Comparison of ENCODE assay signal across 1 cellular context in genomic region chr18:51110073-51110797, GRCh38.
TF ChIP-seq lines count a peak whose summit lies in the region.

No MANE protein-coding gene starts in this region.

TF ChIP-seq in HepG2, 621 proteins besides CTCF, POLR2A, EP300 and RAD21 (continued from another document and continues in another):
- TF ChIP-seq ZBED4 (CRISPR knock-in tag; IDR thresholded peaks at IDR 0.05; ENCODE audit: borderline replicate concordance) (no peak), PITX1 (CRISPR knock-in tag; IDR thresholded peaks at IDR 0.05) (peak; percentile 45; the same call in 1 of the 2 replicates), ZNF660 (CRISPR knock-in tag; IDR thresholded peaks at IDR 0.05; ENCODE audit: borderline replicate concordance, low read depth) (no peak), RCOR2 (CRISPR knock-in tag; IDR thresholded peaks at IDR 0.05) (no peak), HNRNPH1 (optimal IDR thresholded peaks at IDR 0.05; ENCODE audit: low read depth, low read length) (no peak), MXD1 (CRISPR knock-in tag; IDR thresholded peaks at IDR 0.05) (peak; percentile 46; the same call in 1 of the 2 replicates), SNAPC4 (CRISPR knock-in tag; IDR thresholded peaks at IDR 0.05) (no peak), SNAPC2 (CRISPR knock-in tag; IDR thresholded peaks at IDR 0.05) (no peak), SRY (CRISPR knock-in tag; IDR thresholded peaks at IDR 0.05) (no peak), ZSCAN22 (CRISPR knock-in tag; IDR thresholded peaks at IDR 0.05) (no peak), GLI4 (CRISPR knock-in tag; IDR thresholded peaks at IDR 0.05; ENCODE audit: borderline replicate concordance) (no peak), ZNF891 (CRISPR knock-in tag; IDR thresholded peaks at IDR 0.05) (no peak), NBN (conservative IDR thresholded peaks at IDR 0.05) (no peak), RORA (CRISPR knock-in tag; IDR thresholded peaks at IDR 0.05) (no peak), ATM (IDR thresholded peaks at IDR 0.05; ENCODE audit: borderline replicate concordance) (no peak), ZNF776 (CRISPR knock-in tag; IDR thresholded peaks at IDR 0.05) (peak; percentile 84), ZNF333 (CRISPR knock-in tag; IDR thresholded peaks at IDR 0.05; ENCODE audit: borderline replicate concordance) (0 out of 2 replicates have a peak, but pooled peaks have one; percentile 69), ZFP36L1 (CRISPR knock-in tag; IDR thresholded peaks at IDR 0.05) (no peak), CREM (IDR thresholded peaks at IDR 0.05) (no peak), CREM (CRISPR knock-in tag; IDR thresholded peaks at IDR 0.05) (no peak), CEBPG (CRISPR knock-in tag; IDR thresholded peaks at IDR 0.05) (no peak), KAT2B (IDR thresholded peaks at IDR 0.05; ENCODE audit: borderline replicate concordance, low read depth, low read length) (no peak), PCBP2 (optimal IDR thresholded peaks at IDR 0.05; ENCODE audit: low read depth, low read length, poor library complexity, severe bottlenecking) (no peak), MAFF (IDR thresholded peaks at IDR 0.05; ENCODE audit: low read depth, low read length) (no peak), CBX5 (CRISPR knock-in tag; IDR thresholded peaks at IDR 0.05; ENCODE audit: borderline replicate concordance) (no peak), ZNF24 (IDR thresholded peaks at IDR 0.05) (no peak), ZNF768 (CRISPR knock-in tag; IDR thresholded peaks at IDR 0.05) (peak; percentile 13; the same call in 1 of the 2 replicates), ZBTB39 (CRISPR knock-in tag; IDR thresholded peaks at IDR 0.05) (no peak), HNRNPLL (IDR thresholded peaks at IDR 0.05; ENCODE audit: low read depth, low read length, poor library complexity, severe bottlenecking) (no peak), ZNF367 (CRISPR knock-in tag; IDR thresholded peaks at IDR 0.05; ENCODE audit: borderline replicate concordance) (no peak), ZNF580 (CRISPR knock-in tag; IDR thresholded peaks at IDR 0.05; ENCODE audit: borderline replicate concordance, low read depth) (no peak), USF2 (IDR thresholded peaks at IDR 0.05; ENCODE audit: low read depth, low read length) (no peak), USF2 (CRISPR knock-in tag; IDR thresholded peaks at IDR 0.05; ENCODE audit: borderline replicate concordance) (no peak), ZNF724P (CRISPR knock-in tag; IDR thresholded peaks at IDR 0.05; ENCODE audit: borderline replicate concordance) (no peak), KLF15 (CRISPR knock-in tag; IDR thresholded peaks at IDR 0.05; ENCODE audit: borderline replicate concordance) (no peak), ZNF30 (CRISPR knock-in tag; IDR thresholded peaks at IDR 0.05) (no peak), ARNTL (CRISPR knock-in tag; IDR thresholded peaks at IDR 0.05) (no peak), ZHX1 (CRISPR knock-in tag; IDR thresholded peaks at IDR 0.05; ENCODE audit: low read depth) (no peak), NR2F2 (IDR thresholded peaks at IDR 0.05; ENCODE audit: borderline replicate concordance, low read depth) (no peak), ZKSCAN5 (CRISPR knock-in tag; IDR thresholded peaks at IDR 0.05) (no peak), ARHGAP35 (CRISPR knock-in tag; IDR thresholded peaks at IDR 0.05; ENCODE audit: borderline replicate concordance) (0 out of 2 replicates have a peak, but pooled peaks have one; percentile 40), TAF1 (CRISPR knock-in tag; IDR thresholded peaks at IDR 0.05) (peak; percentile 22; the same call in 1 of the 2 replicates), ZNF775 (CRISPR knock-in tag; IDR thresholded peaks at IDR 0.05; ENCODE audit: borderline replicate concordance) (no peak), ZNF136 (CRISPR knock-in tag; IDR thresholded peaks at IDR 0.05; ENCODE audit: low read depth) (no peak), ARNT (IDR thresholded peaks at IDR 0.05) (no peak), PHF8 (CRISPR knock-in tag; IDR thresholded peaks at IDR 0.05) (no peak), ATF4 (CRISPR knock-in tag; IDR thresholded peaks at IDR 0.05) (no peak), NR1H2 (CRISPR knock-in tag; IDR thresholded peaks at IDR 0.05; ENCODE audit: borderline replicate concordance, low read depth) (no peak), HIVEP1 (CRISPR knock-in tag; IDR thresholded peaks at IDR 0.05) (no peak)
